In the genomic region with DNA sequence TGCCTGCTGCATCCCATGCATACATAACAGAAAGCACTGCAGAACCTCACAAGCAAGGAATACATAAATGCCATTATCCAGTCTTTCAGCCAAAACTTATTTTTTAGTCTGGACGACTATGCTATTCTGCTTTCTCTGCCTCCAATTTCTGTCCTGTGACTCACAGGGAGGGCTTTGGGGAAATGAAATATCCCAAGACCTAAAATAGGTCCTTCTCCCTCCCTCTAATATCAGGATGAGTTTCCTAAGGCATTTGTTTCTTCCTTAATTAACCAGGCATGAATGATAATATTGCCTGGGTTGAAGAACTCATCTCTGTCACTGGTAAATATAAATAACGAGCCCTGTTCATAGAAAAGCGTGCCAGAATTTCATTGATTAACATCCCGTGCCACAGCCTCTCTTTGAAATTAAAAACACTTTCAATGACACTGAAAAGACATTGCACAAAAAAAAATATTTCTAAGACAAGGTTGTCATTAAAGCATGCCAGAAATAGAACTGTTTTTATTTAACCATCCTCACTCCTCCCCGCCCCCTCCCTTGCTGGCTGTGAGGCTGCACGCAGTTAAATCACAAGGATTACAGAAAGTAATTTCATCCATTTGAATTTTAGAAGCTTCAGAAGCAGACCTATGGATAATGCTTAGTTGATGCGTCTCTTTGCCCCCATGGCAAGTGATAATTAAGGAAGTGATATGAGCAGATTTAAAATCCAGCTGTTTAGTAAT, we compare ENCODE assay signal across 22 cellular contexts.
DNase-seq lines count a peak whose midpoint lies in the region; ATAC-seq and TF ChIP-seq lines count a peak whose summit lies in the region.
"Had no signal": no experiment of that assay in that cellular context is flagged by ENCODE, and none has a peak within 500 bp of the region (broad histone marks: within the 10 kb centered on the region; RNA-seq: fewer than 3 reads in every experiment).

No MANE protein-coding gene starts in this region.

- H2AFZ ChIP-seq in osteoblast (ENCODE audit: low read length) = peak overlapping the region; percentile 30

- no peak for TF ChIP-seq POLR2A in vagina (IDR thresholded peaks at IDR 0.05)

- intact Hi-C loops in vagina (cut with DNase I) = no loop called here

- DNase-seq in right atrium auricular region (ENCODE audit: low spot score) (no peak), osteoblast (ENCODE audit: insufficient read length, low spot score, missing footprints) (no peak), vagina (ENCODE audit: extremely low spot score in 2 of 2) (no peak), epidermal melanocyte (ENCODE audit: insufficient read length, low spot score) (no peak)
- no peak for DNase-seq in activated effector memory CD4-positive, alpha-beta T cell treated with Interleukin-2 at 50 U/mL for 16 hours
- DNase-seq: activated CD4-positive, alpha-beta T cell treated with anti-CD3 and anti-CD28 coated beads for 1 hour; activated effector memory CD4-positive, alpha-beta T cell treated with anti-CD3 and anti-CD28 coated beads, Interleukin-2, amount 50 U/mL, for 16 hours; cortex of kidney; GDM1; HFFc6; MG63; NCI-H1930; NCI-H510A; SHP77; stimulated activated CD4-positive, alpha-beta T cell treated with anti-CD3 and anti-CD28 coated beads, Interleukin-4, amount 100 ng/mL, for 4 hours; stimulated activated CD8-positive, alpha-beta memory T cell treated with anti-CD3 and anti-CD28 coated beads, Interleukin-4, amount 100 ng/mL, for 48 hours; T-helper 17 cell had no signal

- H3K4me1 ChIP-seq in right atrium auricular region (peaks cover 0 to 30% of the 10 kb centered on the region in 2 donors), osteoblast (ENCODE audit: insufficient read depth, low read length) (peaks cover 12% of the 10 kb centered on the region), vagina (peaks cover 24% of the 10 kb centered on the region)

- H3K27me3 ChIP-seq in right atrium auricular region (no peaks in the 10 kb centered on the region), osteoblast (ENCODE audit: insufficient read depth, low read length) (no peaks in the 10 kb centered on the region), vagina (no peaks in the 10 kb centered on the region)
- H3K27me3 ChIP-seq: BLaER1 treated with 17β-estradiol and CSF1 and Interleukin-3, amounts not matched to agents 10 nM and 100 nM; MG63; testis had no signal

- H3K27ac ChIP-seq in cingulate gyrus (ENCODE audit: low read depth, low read length) (peak overlapping the region; percentile 96), right atrium auricular region (peak overlapping the region; percentile 65 to 83), osteoblast (ENCODE audit: low read depth, low read length) (no peak overlapping the region), vagina (peak overlapping the region; percentile 30)
- H3K27ac ChIP-seq: BLaER1 treated with 17β-estradiol and CSF1 and Interleukin-3, amounts not matched to agents 10 nM and 100 nM; epithelial cell of prostate had no signal

- H3K9me3 ChIP-seq in right atrium auricular region (no peaks in the 10 kb centered on the region), osteoblast (ENCODE audit: low read depth, low read length) (no peaks in the 10 kb centered on the region), vagina (no peaks in the 10 kb centered on the region)
- H3K9me3 ChIP-seq: BLaER1 treated with 17β-estradiol and CSF1 and Interleukin-3, amounts not matched to agents 10 nM and 100 nM; MG63; testis had no signal

- H3K36me3 ChIP-seq in right atrium auricular region = no peaks in the 10 kb centered on the region
- H3K36me3 ChIP-seq in osteoblast (ENCODE audit: insufficient read depth, low read length) = no peaks in the 10 kb centered on the region
- no peaks in the 10 kb centered on the region for H3K36me3 ChIP-seq in vagina
- H3K36me3 ChIP-seq: BLaER1 treated with 17β-estradiol and CSF1 and Interleukin-3, amounts not matched to agents 10 nM and 100 nM; MG63 had no signal

- H3K4me3 ChIP-seq in right atrium auricular region (no peak overlapping the region), osteoblast (ENCODE audit: insufficient read depth, low read length) (peak overlapping the region; percentile 12), vagina (peak overlapping the region in 1 of 2 donors; percentile 2)
- H3K4me3 ChIP-seq: BLaER1 treated with 17β-estradiol and CSF1 and Interleukin-3, amounts not matched to agents 10 nM and 100 nM; MG63; testis had no signal

- no peaks in the 10 kb centered on the region for H4K20me1 ChIP-seq in osteoblast (ENCODE audit: insufficient read depth, low read length)
- H4K20me1 ChIP-seq: BLaER1 treated with 17β-estradiol and CSF1 and Interleukin-3, amounts not matched to agents 10 nM and 100 nM had no signal

- H3K79me2 ChIP-seq in osteoblast (ENCODE audit: insufficient read depth, low read length) = no peaks in the 10 kb centered on the region

- H3K4me2 ChIP-seq in osteoblast (ENCODE audit: insufficient read depth, low read length) = peak overlapping the region; percentile 34

- no peak for ATAC-seq in HG03045 (IDR thresholded peaks at IDR 0.05; ENCODE audit: unreplicated experiment)
- ATAC-seq: T-helper 17 cell had no signal

- no peak for TF ChIP-seq CTCF in right atrium auricular region (IDR thresholded peaks at IDR 0.05)
- TF ChIP-seq CTCF in osteoblast (IDR thresholded peaks at IDR 0.05; ENCODE audit: extremely low read depth, low read depth, low read length) = no peak
- no peak for TF ChIP-seq CTCF in vagina (IDR thresholded peaks at IDR 0.05)
